ENCODE assay signal across 1 cellular context in genomic region chr22:30253205-30253852, GRCh38.
TF ChIP-seq lines count a peak whose summit lies in the region.

No MANE protein-coding gene starts in this region.

TF ChIP-seq in HEK293, 187 proteins besides CTCF, POLR2A, EP300 and RAD21 (continued from another document and continues in another):
- TF ChIP-seq, protein P1, sequence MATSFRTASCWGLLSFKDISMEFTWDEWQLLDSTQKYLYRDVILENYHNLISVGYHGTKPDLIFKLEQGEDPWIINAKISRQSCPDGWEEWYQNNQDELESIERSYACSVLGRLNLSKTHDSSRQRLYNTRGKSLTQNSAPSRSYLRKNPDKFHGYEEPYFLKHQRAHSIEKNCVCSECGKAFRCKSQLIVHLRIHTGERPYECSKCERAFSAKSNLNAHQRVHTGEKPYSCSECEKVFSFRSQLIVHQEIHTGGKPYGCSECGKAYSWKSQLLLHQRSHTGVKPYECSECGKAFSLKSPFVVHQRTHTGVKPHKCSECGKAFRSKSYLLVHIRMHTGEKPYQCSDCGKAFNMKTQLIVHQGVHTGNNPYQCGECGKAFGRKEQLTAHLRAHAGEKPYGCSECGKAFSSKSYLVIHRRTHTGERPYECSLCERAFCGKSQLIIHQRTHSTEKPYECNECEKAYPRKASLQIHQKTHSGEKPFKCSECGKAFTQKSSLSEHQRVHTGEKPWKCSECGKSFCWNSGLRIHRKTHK (tag by site-specific recombination; IDR thresholded peaks at IDR 0.05), result no peak
- TF ChIP-seq ZNF23 (tag by site-specific recombination; IDR thresholded peaks at IDR 0.05; ENCODE audit: borderline replicate concordance) (no peak), TCF7L2 (IDR thresholded peaks at IDR 0.05; ENCODE audit: borderline replicate concordance, low read depth, low read length) (no peak), PRDM10 (tag by site-specific recombination; IDR thresholded peaks at IDR 0.05) (peak; percentile 21; the same call in 1 of the 2 replicates), YY1 (tag by site-specific recombination; IDR thresholded peaks at IDR 0.05) (no peak), ZNF202 (tag by site-specific recombination; IDR thresholded peaks at IDR 0.05; ENCODE audit: borderline replicate concordance) (no peak), ZNF10 (tag by site-specific recombination; IDR thresholded peaks at IDR 0.05) (no peak), KLF10 (tag by site-specific recombination; IDR thresholded peaks at IDR 0.05) (no peak), ZNF416 (tag by site-specific recombination; IDR thresholded peaks at IDR 0.05) (no peak), WT1 (tag by site-specific recombination; IDR thresholded peaks at IDR 0.05) (no peak), ZSCAN16 (tag by site-specific recombination; IDR thresholded peaks at IDR 0.05) (no peak), GLIS1 (tag by site-specific recombination; IDR thresholded peaks at IDR 0.05) (peak; percentile 77), ZSCAN18 (tag by site-specific recombination; IDR thresholded peaks at IDR 0.05) (no peak), ZNF335 (tag by site-specific recombination; conservative IDR thresholded peaks at IDR 0.05) (no peak), PRDM1 (tag by site-specific recombination; IDR thresholded peaks at IDR 0.05) (no peak), ZNF704 (tag by site-specific recombination; IDR thresholded peaks at IDR 0.05) (no peak), ZNF580 (tag by site-specific recombination; IDR thresholded peaks at IDR 0.05) (no peak), ZNF292 (tag by site-specific recombination; IDR thresholded peaks at IDR 0.05; ENCODE audit: borderline replicate concordance, low read depth) (no peak), ZNF19 (tag by site-specific recombination; IDR thresholded peaks at IDR 0.05; ENCODE audit: low read depth) (no peak), ZBTB7A (tag by site-specific recombination; IDR thresholded peaks at IDR 0.05; ENCODE audit: low read depth) (no peak), ZSCAN4 (tag by site-specific recombination; IDR thresholded peaks at IDR 0.05) (no peak), ZNF274 (IDR thresholded peaks at IDR 0.05; ENCODE audit: low read length) (no peak), ZNF274 (tag by site-specific recombination; IDR thresholded peaks at IDR 0.05; ENCODE audit: borderline replicate concordance) (no peak), SCRT2 (tag by site-specific recombination; IDR thresholded peaks at IDR 0.05) (no peak), BCL11B (tag by site-specific recombination; IDR thresholded peaks at IDR 0.05; ENCODE audit: low read depth) (no peak), ZNF266 (tag by site-specific recombination; IDR thresholded peaks at IDR 0.05; ENCODE audit: low read depth) (no peak), ZBTB48 (tag by site-specific recombination; IDR thresholded peaks at IDR 0.05) (no peak), ZSCAN30 (tag by site-specific recombination; IDR thresholded peaks at IDR 0.05) (no peak), ZFP37 (tag by site-specific recombination; IDR thresholded peaks at IDR 0.05) (no peak), ZNF404 (tag by site-specific recombination; IDR thresholded peaks at IDR 0.05) (no peak), KLF17 (tag by site-specific recombination; IDR thresholded peaks at IDR 0.05) (peak; percentile 45; the same call in 1 of the 2 replicates)
- TF ChIP-seq, protein P2, sequence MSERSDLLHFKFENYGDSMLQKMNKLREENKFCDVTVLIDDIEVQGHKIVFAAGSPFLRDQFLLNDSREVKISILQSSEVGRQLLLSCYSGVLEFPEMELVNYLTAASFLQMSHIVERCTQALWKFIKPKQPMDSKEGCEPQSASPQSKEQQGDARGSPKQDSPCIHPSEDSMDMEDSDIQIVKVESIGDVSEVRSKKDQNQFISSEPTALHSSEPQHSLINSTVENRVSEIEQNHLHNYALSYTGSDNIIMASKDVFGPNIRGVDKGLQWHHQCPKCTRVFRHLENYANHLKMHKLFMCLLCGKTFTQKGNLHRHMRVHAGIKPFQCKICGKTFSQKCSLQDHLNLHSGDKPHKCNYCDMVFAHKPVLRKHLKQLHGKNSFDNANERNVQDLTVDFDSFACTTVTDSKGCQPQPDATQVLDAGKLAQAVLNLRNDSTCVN (tag by site-specific recombination; optimal IDR thresholded peaks at IDR 0.05), result no peak
- TF ChIP-seq, protein P3, sequence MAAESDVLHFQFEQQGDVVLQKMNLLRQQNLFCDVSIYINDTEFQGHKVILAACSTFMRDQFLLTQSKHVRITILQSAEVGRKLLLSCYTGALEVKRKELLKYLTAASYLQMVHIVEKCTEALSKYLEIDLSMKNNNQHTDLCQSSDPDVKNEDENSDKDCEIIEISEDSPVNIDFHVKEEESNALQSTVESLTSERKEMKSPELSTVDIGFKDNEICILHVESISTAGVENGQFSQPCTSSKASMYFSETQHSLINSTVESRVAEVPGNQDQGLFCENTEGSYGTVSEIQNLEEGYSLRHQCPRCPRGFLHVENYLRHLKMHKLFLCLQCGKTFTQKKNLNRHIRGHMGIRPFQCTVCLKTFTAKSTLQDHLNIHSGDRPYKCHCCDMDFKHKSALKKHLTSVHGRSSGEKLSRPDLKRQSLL (tag by site-specific recombination; IDR thresholded peaks at IDR 0.05), result no peak
- TF ChIP-seq, protein P4, sequence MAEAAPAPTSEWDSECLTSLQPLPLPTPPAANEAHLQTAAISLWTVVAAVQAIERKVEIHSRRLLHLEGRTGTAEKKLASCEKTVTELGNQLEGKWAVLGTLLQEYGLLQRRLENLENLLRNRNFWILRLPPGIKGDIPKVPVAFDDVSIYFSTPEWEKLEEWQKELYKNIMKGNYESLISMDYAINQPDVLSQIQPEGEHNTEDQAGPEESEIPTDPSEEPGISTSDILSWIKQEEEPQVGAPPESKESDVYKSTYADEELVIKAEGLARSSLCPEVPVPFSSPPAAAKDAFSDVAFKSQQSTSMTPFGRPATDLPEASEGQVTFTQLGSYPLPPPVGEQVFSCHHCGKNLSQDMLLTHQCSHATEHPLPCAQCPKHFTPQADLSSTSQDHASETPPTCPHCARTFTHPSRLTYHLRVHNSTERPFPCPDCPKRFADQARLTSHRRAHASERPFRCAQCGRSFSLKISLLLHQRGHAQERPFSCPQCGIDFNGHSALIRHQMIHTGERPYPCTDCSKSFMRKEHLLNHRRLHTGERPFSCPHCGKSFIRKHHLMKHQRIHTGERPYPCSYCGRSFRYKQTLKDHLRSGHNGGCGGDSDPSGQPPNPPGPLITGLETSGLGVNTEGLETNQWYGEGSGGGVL (tag by site-specific recombination; IDR thresholded peaks at IDR 0.05), result peak; percentile 70
- TF ChIP-seq, protein P5, sequence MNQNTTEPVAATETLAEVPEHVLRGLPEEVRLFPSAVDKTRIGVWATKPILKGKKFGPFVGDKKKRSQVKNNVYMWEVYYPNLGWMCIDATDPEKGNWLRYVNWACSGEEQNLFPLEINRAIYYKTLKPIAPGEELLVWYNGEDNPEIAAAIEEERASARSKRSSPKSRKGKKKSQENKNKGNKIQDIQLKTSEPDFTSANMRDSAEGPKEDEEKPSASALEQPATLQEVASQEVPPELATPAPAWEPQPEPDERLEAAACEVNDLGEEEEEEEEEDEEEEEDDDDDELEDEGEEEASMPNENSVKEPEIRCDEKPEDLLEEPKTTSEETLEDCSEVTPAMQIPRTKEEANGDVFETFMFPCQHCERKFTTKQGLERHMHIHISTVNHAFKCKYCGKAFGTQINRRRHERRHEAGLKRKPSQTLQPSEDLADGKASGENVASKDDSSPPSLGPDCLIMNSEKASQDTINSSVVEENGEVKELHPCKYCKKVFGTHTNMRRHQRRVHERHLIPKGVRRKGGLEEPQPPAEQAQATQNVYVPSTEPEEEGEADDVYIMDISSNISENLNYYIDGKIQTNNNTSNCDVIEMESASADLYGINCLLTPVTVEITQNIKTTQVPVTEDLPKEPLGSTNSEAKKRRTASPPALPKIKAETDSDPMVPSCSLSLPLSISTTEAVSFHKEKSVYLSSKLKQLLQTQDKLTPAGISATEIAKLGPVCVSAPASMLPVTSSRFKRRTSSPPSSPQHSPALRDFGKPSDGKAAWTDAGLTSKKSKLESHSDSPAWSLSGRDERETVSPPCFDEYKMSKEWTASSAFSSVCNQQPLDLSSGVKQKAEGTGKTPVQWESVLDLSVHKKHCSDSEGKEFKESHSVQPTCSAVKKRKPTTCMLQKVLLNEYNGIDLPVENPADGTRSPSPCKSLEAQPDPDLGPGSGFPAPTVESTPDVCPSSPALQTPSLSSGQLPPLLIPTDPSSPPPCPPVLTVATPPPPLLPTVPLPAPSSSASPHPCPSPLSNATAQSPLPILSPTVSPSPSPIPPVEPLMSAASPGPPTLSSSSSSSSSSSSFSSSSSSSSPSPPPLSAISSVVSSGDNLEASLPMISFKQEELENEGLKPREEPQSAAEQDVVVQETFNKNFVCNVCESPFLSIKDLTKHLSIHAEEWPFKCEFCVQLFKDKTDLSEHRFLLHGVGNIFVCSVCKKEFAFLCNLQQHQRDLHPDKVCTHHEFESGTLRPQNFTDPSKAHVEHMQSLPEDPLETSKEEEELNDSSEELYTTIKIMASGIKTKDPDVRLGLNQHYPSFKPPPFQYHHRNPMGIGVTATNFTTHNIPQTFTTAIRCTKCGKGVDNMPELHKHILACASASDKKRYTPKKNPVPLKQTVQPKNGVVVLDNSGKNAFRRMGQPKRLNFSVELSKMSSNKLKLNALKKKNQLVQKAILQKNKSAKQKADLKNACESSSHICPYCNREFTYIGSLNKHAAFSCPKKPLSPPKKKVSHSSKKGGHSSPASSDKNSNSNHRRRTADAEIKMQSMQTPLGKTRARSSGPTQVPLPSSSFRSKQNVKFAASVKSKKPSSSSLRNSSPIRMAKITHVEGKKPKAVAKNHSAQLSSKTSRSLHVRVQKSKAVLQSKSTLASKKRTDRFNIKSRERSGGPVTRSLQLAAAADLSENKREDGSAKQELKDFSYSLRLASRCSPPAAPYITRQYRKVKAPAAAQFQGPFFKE (tag by site-specific recombination; IDR thresholded peaks at IDR 0.05; ENCODE audit: borderline replicate concordance), result 0 out of 2 replicates have a peak, but pooled peaks have one; percentile 5
